21 cellular contexts compared by ENCODE assay signal in genomic region chr6:29477923-29478450, GRCh38. TPM values are rescaled to one million over a fixed set of nuclear protein-coding genes. Genes with fewer than 3 reads are reported as not detected.
DNase-seq lines count a peak whose midpoint lies in the region; ATAC-seq, FAIRE-seq and TF ChIP-seq lines count a peak whose summit lies in the region.
"Had no signal": no experiment of that assay in that cellular context is flagged by ENCODE, and none has a peak within 500 bp of the region (broad histone marks: within the 10 kb centered on the region; RNA-seq: fewer than 3 reads in every experiment).

No MANE protein-coding gene starts in this region.

- H3K79me2 ChIP-seq in mesendoderm (ENCODE audit: control insufficient read depth, insufficient read depth, low read length): no peaks in the 10 kb centered on the region

- no peak overlapping the region for H3K27ac ChIP-seq in A549
- peak overlapping the region; percentile 30; the same call in 1 of the 2 replicates for H3K27ac ChIP-seq in WERI-Rb-1
- no peak overlapping the region for H3K27ac ChIP-seq in mesendoderm (ENCODE audit: low read depth, low read length)
- no peak overlapping the region for H3K27ac ChIP-seq in prostate gland
- H3K27ac ChIP-seq: BLaER1 treated with 17β-estradiol and CSF1 and Interleukin-3, amounts not matched to agents 10 nM and 100 nM had no signal

- WGBS in A549 (ENCODE audit: missing lambda C conversion rate): 14% methylated on average over 1 of the region's 5 CpGs
- WGBS in mesendoderm (ENCODE audit: extremely low coverage, insufficient coverage, low lambda C conversion rate): no CpG with 5 or more reads among the region's 5 CpGs
- WGBS in prostate gland: 67% methylated on average over 5 of the region's 5 CpGs

- no peak for ATAC-seq in A549
- ATAC-seq: HCT116, HepG2 had no signal

- H4K8ac ChIP-seq in mesendoderm (ENCODE audit: low read depth, low read length): no peak overlapping the region

- no peak overlapping the region for H3K4me3 ChIP-seq in A549
- peak overlapping the region; percentile 36 for H3K4me3 ChIP-seq in WERI-Rb-1 (ENCODE audit: low read depth, low read length)
- H3K4me3 ChIP-seq in mesendoderm (ENCODE audit: low read length): no peak overlapping the region
- H3K4me3 ChIP-seq in prostate gland: no peak overlapping the region
- H3K4me3 ChIP-seq: BLaER1 treated with 17β-estradiol and CSF1 and Interleukin-3, amounts not matched to agents 10 nM and 100 nM had no signal

- no peak for FAIRE-seq in A549 (lab: Jason Lieb, UNC)
- FAIRE-seq: GM12891, H54, HepG2, HTR-8/SVneo had no signal

- H3K9ac ChIP-seq in mesendoderm (ENCODE audit: low read length): no peak overlapping the region
- H3K9ac ChIP-seq: BLaER1 treated with 17β-estradiol and CSF1 and Interleukin-3, amounts not matched to agents 10 nM and 100 nM had no signal

- H3K9me3 ChIP-seq in A549: no peaks in the 10 kb centered on the region
- H3K9me3 ChIP-seq in WERI-Rb-1 (ENCODE audit: severe bottlenecking): peaks cover 14% of the 10 kb centered on the region
- no peaks in the 10 kb centered on the region for H3K9me3 ChIP-seq in prostate gland

- no peaks in the 10 kb centered on the region for H3K36me3 ChIP-seq in WERI-Rb-1
- H3K36me3 ChIP-seq in mesendoderm (ENCODE audit: control insufficient read depth, insufficient read depth, low read length): no peaks in the 10 kb centered on the region
- no peaks in the 10 kb centered on the region for H3K36me3 ChIP-seq in prostate gland
- H3K36me3 ChIP-seq: BLaER1 treated with 17β-estradiol and CSF1 and Interleukin-3, amounts not matched to agents 10 nM and 100 nM had no signal

- no peaks in the 10 kb centered on the region for H3K79me1 ChIP-seq in mesendoderm (ENCODE audit: low read length)

- H3K56ac ChIP-seq in mesendoderm (ENCODE audit: low read length): no peak overlapping the region

- H3K4me2 ChIP-seq in A549 (no peak overlapping the region), mesendoderm (ENCODE audit: low read length) (no peak overlapping the region)
- H3K4me2 ChIP-seq: BLaER1 treated with 17β-estradiol and CSF1 and Interleukin-3, amounts not matched to agents 10 nM and 100 nM had no signal

- POLR2A ChIA-PET in A549 (lab: Yijun Ruan, JAX): no interaction called here

- H4K5ac ChIP-seq in mesendoderm (ENCODE audit: low read length): no peak overlapping the region

- intact Hi-C loops in prostate gland (cut with DNase I): no loop called here

- no peak for TF ChIP-seq RAD21 in A549 (conservative IDR thresholded peaks at IDR 0.05 in 1 of 2, IDR thresholded peaks at IDR 0.05 in 1 of 2)

- H3K4me1 ChIP-seq in A549 (no peaks in the 10 kb centered on the region), mesendoderm (ENCODE audit: control insufficient read depth, low read depth, low read length) (no peaks in the 10 kb centered on the region), prostate gland (replicated peaks) (no peaks in the 10 kb centered on the region)
- H3K4me1 ChIP-seq: BLaER1 treated with 17β-estradiol and CSF1 and Interleukin-3, amounts not matched to agents 10 nM and 100 nM had no signal

- H3K18ac ChIP-seq in mesendoderm (ENCODE audit: low read length): no peak overlapping the region

- no peak for DNase-seq in A549 (ENCODE audit: low read depth in 1 of 2, low spot score in 1 of 2)
- DNase-seq in OCI-M1 (lab: John Stamatoyannopoulos, UW): peak; percentile 84
- DNase-seq in WERI-Rb-1: peak; percentile 85
- DNase-seq in mesendoderm: peak; percentile 46
- DNase-seq in hippocampal formation (lab: John Stamatoyannopoulos, UW): no peak
- no peak for DNase-seq in prostate gland (ENCODE audit: low spot score)
- DNase-seq in NCI-H1417 (lab: John Stamatoyannopoulos, UW): no peak
- DNase-seq: 8988T; ACHN; Calu3; CD4-positive, CD25-positive, alpha-beta regulatory T cell; DMS 273 treated with DMSO at 0.1 percent for 48 hours; KBM-7 had no signal

- no peak overlapping the region for H3K23ac ChIP-seq in mesendoderm (ENCODE audit: low read length)

- H2BK5ac ChIP-seq in mesendoderm (ENCODE audit: low read length): no peak overlapping the region

- TF ChIP-seq CTCF in A549 (IDR thresholded peaks at IDR 0.05) (no peak), WERI-Rb-1 (IDR thresholded peaks at IDR 0.05; ENCODE audit: low read depth, low read length) (no peak), prostate gland (IDR thresholded peaks at IDR 0.05) (no peak)

- TF ChIP-seq POLR2A in A549 (IDR thresholded peaks at IDR 0.05; ENCODE audit: low read length) (0 out of 2 replicates have a peak, but pooled peaks have one; percentile 10), prostate gland (IDR thresholded peaks at IDR 0.05) (no peak)

- no peak overlapping the region for H2BK120ac ChIP-seq in mesendoderm (ENCODE audit: low read depth, low read length)

- H2BK15ac ChIP-seq in mesendoderm (replicated peaks; ENCODE audit: low read depth): no peak overlapping the region

- H3K27me3 ChIP-seq in WERI-Rb-1 (ENCODE audit: insufficient read depth, low read depth, severe bottlenecking): no peaks in the 10 kb centered on the region
- H3K27me3 ChIP-seq in mesendoderm (ENCODE audit: insufficient read depth, low read length, poor library complexity): no peaks in the 10 kb centered on the region
- H3K27me3 ChIP-seq in prostate gland (replicated peaks; ENCODE audit: insufficient read depth): no peaks in the 10 kb centered on the region
- H3K27me3 ChIP-seq: BLaER1 treated with 17β-estradiol and CSF1 and Interleukin-3, amounts not matched to agents 10 nM and 100 nM had no signal

- H2AK5ac ChIP-seq in mesendoderm (ENCODE audit: low read length): no peak overlapping the region

- CTCF ChIA-PET in A549 (lab: Yijun Ruan, JAX): no interaction called here

- no peak for TF ChIP-seq EP300 in A549 (IDR thresholded peaks at IDR 0.05)

- no peak overlapping the region for H3K4ac ChIP-seq in mesendoderm (ENCODE audit: low read depth, low read length)

TF ChIP-seq in A549, 52 proteins besides CTCF, POLR2A, EP300 and RAD21 (continues in another document):
- no peak for TF ChIP-seq EHMT2 (IDR thresholded peaks at IDR 0.05; ENCODE audit: low read depth)
- no peak for TF ChIP-seq REST (IDR thresholded peaks at IDR 0.05)
- TF ChIP-seq HOXB13 (CRISPR knock-in tag; IDR thresholded peaks at IDR 0.05; ENCODE audit: low read depth): no peak
- TF ChIP-seq NR3C1 (IDR thresholded peaks at IDR 0.05): no peak
- TF ChIP-seq KDM5A (IDR thresholded peaks at IDR 0.05): no peak
- no peak for TF ChIP-seq JUNB (IDR thresholded peaks at IDR 0.05)

RNA-seq across cellular contexts. Expression of gene MAS1L, which starts 9.8 kb away (rescaled TPM):
- polyA plus RNA-seq in A549 (2011; rRNA removed) (not detected in 2 replicates), A549 (2017; fragmentation: RNase III; extraction: RNeasy Plus Mini Kit Qiagen cat#74134 plus additional on column Dnase treatment) (not detected in 3 replicates)
- not detected in 2 replicates for polyA plus RNA-seq in A549 (2012; cell fraction: cytosol; rRNA removed)
- not detected in 2 replicates for polyA plus RNA-seq in A549 (2012; cell fraction: nucleus; rRNA removed)
- polyA minus RNA-seq in A549 (2011; rRNA and poly(A)+ RNA removed): not detected in 2 replicates
- not detected for polyA plus RNA-seq in mesendoderm (2013, experiment 1 of 2)
- not detected for polyA plus RNA-seq in mesendoderm (2013, experiment 2 of 2)
- not detected for total RNA-seq in prostate gland
- total RNA-seq: Calu3; CD4-positive, CD25-positive, alpha-beta regulatory T cell; Daoy; G401; HepG2 had no signal
- polyA plus RNA-seq: CD4-positive, CD25-positive, alpha-beta regulatory T cell; HepG2 had no signal

RNA-seq across cellular contexts. Expression of gene OR2H1, which starts 21.0 kb away (rescaled TPM):
- polyA plus RNA-seq in A549 (2011; rRNA removed) (not detected in 2 replicates), A549 (2017; fragmentation: RNase III; extraction: RNeasy Plus Mini Kit Qiagen cat#74134 plus additional on column Dnase treatment) (not detected in 3 replicates)
- polyA plus RNA-seq in A549 (2012; cell fraction: cytosol; rRNA removed): not detected in 2 replicates
- not detected in 2 replicates for polyA plus RNA-seq in A549 (2012; cell fraction: nucleus; rRNA removed)
- not detected in 2 replicates for polyA minus RNA-seq in A549 (2011; rRNA and poly(A)+ RNA removed)
- not detected for polyA plus RNA-seq in mesendoderm (2013, experiment 1 of 2)
- polyA plus RNA-seq in mesendoderm (2013, experiment 2 of 2): not detected
- 1 to 10 TPM in 1 of 2 donors, not detected in 1; 1.1 TPM for total RNA-seq in prostate gland
- total RNA-seq: Calu3; CD4-positive, CD25-positive, alpha-beta regulatory T cell; Daoy; G401; HepG2 had no signal
- polyA plus RNA-seq: CD4-positive, CD25-positive, alpha-beta regulatory T cell had no signal

RNA-seq across cellular contexts. Expression of gene OR11A1, which starts 21.1 kb away (rescaled TPM):
- polyA plus RNA-seq in A549 (2011; rRNA removed): not detected in 2 replicates
- not detected in 2 replicates for polyA plus RNA-seq in A549 (2012; cell fraction: cytosol; rRNA removed)
- not detected in 2 replicates for polyA plus RNA-seq in A549 (2012; cell fraction: nucleus; rRNA removed)
- not detected in 3 replicates for polyA plus RNA-seq in A549 (2017; fragmentation: RNase III; extraction: RNeasy Plus Mini Kit Qiagen cat#74134 plus additional on column Dnase treatment)
- polyA minus RNA-seq in A549 (2011; rRNA and poly(A)+ RNA removed): not detected in 2 replicates
- polyA plus RNA-seq in mesendoderm (2013, experiment 1 of 2): not detected
- polyA plus RNA-seq in mesendoderm (2013, experiment 2 of 2): not detected
- total RNA-seq in prostate gland: under 1 TPM in 1 of 2 donors, not detected in 1; 0.23 TPM
- total RNA-seq: Calu3; CD4-positive, CD25-positive, alpha-beta regulatory T cell; Daoy; G401; HepG2 had no signal
- polyA plus RNA-seq: CD4-positive, CD25-positive, alpha-beta regulatory T cell; HepG2 had no signal

RNA-seq across cellular contexts. Expression of gene OR10C1, which starts 38.9 kb away (rescaled TPM):
- not detected in 2 replicates for polyA plus RNA-seq in A549 (2011; rRNA removed)
- not detected in 2 replicates for polyA plus RNA-seq in A549 (2012; cell fraction: cytosol; rRNA removed)
- not detected in 2 replicates for polyA plus RNA-seq in A549 (2012; cell fraction: nucleus; rRNA removed)
- not detected in 3 replicates for polyA plus RNA-seq in A549 (2017; fragmentation: RNase III; extraction: RNeasy Plus Mini Kit Qiagen cat#74134 plus additional on column Dnase treatment)
- polyA minus RNA-seq in A549 (2011; rRNA and poly(A)+ RNA removed): not detected in 2 replicates
- polyA plus RNA-seq in mesendoderm (2013, experiment 1 of 2): not detected
- not detected for polyA plus RNA-seq in mesendoderm (2013, experiment 2 of 2)
- total RNA-seq in prostate gland: not detected
- total RNA-seq: Calu3; CD4-positive, CD25-positive, alpha-beta regulatory T cell; Daoy; G401; HepG2 had no signal
- polyA plus RNA-seq: CD4-positive, CD25-positive, alpha-beta regulatory T cell had no signal

Comparison
In these comparisons a context has a peak if more than half of its experiments do, and no peak if none do; other contexts are left out.
1. DNase-seq: peak in OCI-M1 (single experiment), WERI-Rb-1 (single experiment) and mesendoderm (single experiment); none in A549 (0 of 2), hippocampal formation (0 of 2), prostate gland (single experiment) and NCI-H1417 (0 of 3).